Comparison of ENCODE assay signal across 8 cellular contexts in genomic region chr1:181023265-181024057, GRCh38. TPM values are rescaled to one million over a fixed set of nuclear protein-coding genes. Genes with fewer than 3 reads are reported as not detected.
DNase-seq lines count a peak whose midpoint lies in the region; ATAC-seq and TF ChIP-seq lines count a peak whose summit lies in the region.

No MANE protein-coding gene starts in this region.

- TF ChIP-seq CTCF in kidney epithelial cell (IDR thresholded peaks at IDR 0.05; ENCODE audit: insufficient read depth, low read length, poor library complexity, severe bottlenecking) (no peak), omental fat pad (IDR thresholded peaks at IDR 0.05) (no peak)

- no peaks in the 10 kb centered on the region for H3K9me3 Mint-ChIP-seq in activated T-cell treated with anti-CD3 and anti-CD28 coated beads, Interleukin-2, amount 50 U/mL, for 72 hours
- no peaks in the 10 kb centered on the region for H3K9me3 Mint-ChIP-seq in activated CD8-positive, alpha-beta T cell treated with anti-CD3 and anti-CD28 coated beads, Interleukin-2, amount 10 ng/mL, durations not matched to agents 7 days and 5 days (ENCODE audit: insufficient read depth)

- H3K4me3 Mint-ChIP-seq in activated T-cell treated with anti-CD3 and anti-CD28 coated beads, Interleukin-2, amount 50 U/mL, for 72 hours, result peak overlapping the region; percentile 95 to 97
- H3K4me3 Mint-ChIP-seq in activated CD8-positive, alpha-beta T cell treated with anti-CD3 and anti-CD28 coated beads, Interleukin-2, amount 10 ng/mL, durations not matched to agents 7 days and 5 days, result peak overlapping the region; percentile 93

- H3K4me1 ChIP-seq in thymus (ENCODE audit: control insufficient read depth, insufficient read depth, low read length), result peaks cover 4% of the 10 kb centered on the region

- H3K27ac Mint-ChIP-seq in activated T-cell treated with anti-CD3 and anti-CD28 coated beads, Interleukin-2, amount 50 U/mL, for 72 hours, result peak overlapping the region; percentile 99
- H3K27ac Mint-ChIP-seq in activated CD8-positive, alpha-beta T cell treated with anti-CD3 and anti-CD28 coated beads, Interleukin-2, amount 10 ng/mL, durations not matched to agents 7 days and 5 days, result peak overlapping the region; percentile 93

- CTCF ChIA-PET in activated CD8-positive, alpha-beta T cell treated with anti-CD3 and anti-CD28 coated beads, Interleukin-2, amount 10 ng/mL, durations not matched to agents 7 days and 5 days (lab: Charles Lee), result interaction anchor here (1.0 to 2.3 kb wide), 6 partner anchors 10 to 142 kb away, joined by 3 to 16 read pairs (median 6); partner anchors contain the start of gene MR1

- ATAC-seq in activated T-cell treated with anti-CD3 and anti-CD28 coated beads, Interleukin-2, amount 50 U/mL, for 72 hours (replicated peaks in 1 of 2), result no peak
- ATAC-seq in activated CD8-positive, alpha-beta T cell treated with anti-CD3 and anti-CD28 coated beads, Interleukin-2, amount 10 ng/mL, durations not matched to agents 7 days and 5 days, result no peak
- ATAC-seq in omental fat pad (ENCODE audit: low FRiP score) (no peak), HG03354 (IDR thresholded peaks at IDR 0.05; ENCODE audit: poor library complexity, severe bottlenecking, unreplicated experiment) (no peak)

- POLR2A ChIA-PET in activated CD8-positive, alpha-beta T cell treated with anti-CD3 and anti-CD28 coated beads, Interleukin-2, amount 10 ng/mL, durations not matched to agents 7 days and 5 days (lab: Charles Lee), result interaction anchor here (0.6 to 5.1 kb wide), 6 partner anchors 11 to 521 kb away, joined by 3 to 52 read pairs (median 6); partner anchors contain the start of genes ACBD6, IER5 and MR1

- peaks cover 2% of the 10 kb centered on the region for H3K27me3 ChIP-seq in kidney epithelial cell (ENCODE audit: control insufficient read depth, insufficient read depth, low read length)
- H3K27me3 ChIP-seq in thymus (ENCODE audit: control insufficient read depth, insufficient read depth), result no peaks in the 10 kb centered on the region

- peak overlapping the region; percentile 23 for H3K4me3 ChIP-seq in kidney epithelial cell (ENCODE audit: low read depth, low read length)
- H3K4me3 ChIP-seq in thymus (ENCODE audit: low read length), result peak overlapping the region; percentile 96

- H3K36me3 Mint-ChIP-seq in activated T-cell treated with anti-CD3 and anti-CD28 coated beads, Interleukin-2, amount 50 U/mL, for 72 hours (ENCODE audit: insufficient read depth in 2 of 2), result peaks cover 5 to 8% of the 10 kb centered on the region in 2 donors
- peaks cover 12% of the 10 kb centered on the region for H3K36me3 Mint-ChIP-seq in activated CD8-positive, alpha-beta T cell treated with anti-CD3 and anti-CD28 coated beads, Interleukin-2, amount 10 ng/mL, durations not matched to agents 7 days and 5 days (ENCODE audit: low read depth)

- DNase-seq in activated T-cell treated with anti-CD3 and anti-CD28 coated beads, Interleukin-2, amount 50 U/mL, for 72 hours, result no peak
- DNase-seq in activated T-cell treated with anti-CD3 and anti-CD28 coated beads, Interleukin-2, amount 50 U/mL, for 48 hours, result no peak
- DNase-seq in activated CD8-positive, alpha-beta T cell treated with anti-CD3 and anti-CD28 coated beads, Interleukin-2, amount 10 ng/mL, durations not matched to agents 7 days and 5 days, result no peak
- DNase-seq in kidney epithelial cell (ENCODE audit: low read depth) (no peak), omental fat pad (ENCODE audit: low spot score) (no peak)
- DNase-seq in stimulated activated CD4-positive, alpha-beta T cell treated with anti-CD3 and anti-CD28 coated beads, Interleukin-2, amount 100 ng/mL, for 24 hours, result no peak

- H3K27me3 Mint-ChIP-seq in activated T-cell treated with anti-CD3 and anti-CD28 coated beads, Interleukin-2, amount 50 U/mL, for 72 hours (ENCODE audit: low read depth), result no peaks in the 10 kb centered on the region
- H3K27me3 Mint-ChIP-seq in activated CD8-positive, alpha-beta T cell treated with anti-CD3 and anti-CD28 coated beads, Interleukin-2, amount 10 ng/mL, durations not matched to agents 7 days and 5 days (ENCODE audit: low read depth), result peaks cover 26% of the 10 kb centered on the region

- H3K36me3 ChIP-seq in kidney epithelial cell (ENCODE audit: control insufficient read depth, insufficient read depth, low read length) (no peaks in the 10 kb centered on the region), thymus (ENCODE audit: control insufficient read depth, insufficient read depth) (no peaks in the 10 kb centered on the region)

- no peaks in the 10 kb centered on the region for H3K9me3 ChIP-seq in thymus (ENCODE audit: control insufficient read depth)

- peak overlapping the region; percentile 33 for H3K27ac ChIP-seq in thymus (ENCODE audit: low read depth)

- WGBS in thymus, result 76% methylated on average over 10 of the region's 10 CpGs

- H3K4me1 Mint-ChIP-seq in activated T-cell treated with anti-CD3 and anti-CD28 coated beads, Interleukin-2, amount 50 U/mL, for 72 hours (ENCODE audit: low read depth), result peaks cover 33% of the 10 kb centered on the region
- peaks cover 47% of the 10 kb centered on the region for H3K4me1 Mint-ChIP-seq in activated CD8-positive, alpha-beta T cell treated with anti-CD3 and anti-CD28 coated beads, Interleukin-2, amount 10 ng/mL, durations not matched to agents 7 days and 5 days (ENCODE audit: low read depth)

RNA-seq across cellular contexts. Expression of gene STX6, which starts 0.8 kb away (rescaled TPM):
- 10 to 100 TPM; 20.9 to 21.5 TPM for total RNA-seq in activated T-cell treated with anti-CD3 and anti-CD28 coated beads, Interleukin-2, amount 50 U/mL, for 72 hours
- 10 to 100 TPM; 19.3 to 21.0 TPM for total RNA-seq in activated CD8-positive, alpha-beta T cell treated with anti-CD3 and anti-CD28 coated beads, Interleukin-2, amount 10 ng/mL, durations not matched to agents 7 days and 5 days
- total RNA-seq in kidney epithelial cell (23.1 and 25.9 TPM in 2 replicates), omental fat pad (10 to 100 TPM; 17.7 to 25.2 (median 24.1) TPM)
- polyA plus RNA-seq in thymus, result 19.3 TPM

RNA-seq across cellular contexts. Expression of gene MR1, which starts 10.3 kb away (rescaled TPM):
- 10 to 100 TPM; 48.9 to 49.9 TPM for total RNA-seq in activated T-cell treated with anti-CD3 and anti-CD28 coated beads, Interleukin-2, amount 50 U/mL, for 72 hours
- 10 to 100 TPM; 27.9 to 29.3 TPM for total RNA-seq in activated CD8-positive, alpha-beta T cell treated with anti-CD3 and anti-CD28 coated beads, Interleukin-2, amount 10 ng/mL, durations not matched to agents 7 days and 5 days
- total RNA-seq in kidney epithelial cell, result 2.5 and 3.1 TPM in 2 replicates
- polyA plus RNA-seq in thymus, result 12.0 TPM
- total RNA-seq in omental fat pad, result 10 to 100 TPM; 12.5 to 16.2 (median 13.1) TPM
